ENCODE assay signal across 34 cellular contexts in the genomic region with DNA sequence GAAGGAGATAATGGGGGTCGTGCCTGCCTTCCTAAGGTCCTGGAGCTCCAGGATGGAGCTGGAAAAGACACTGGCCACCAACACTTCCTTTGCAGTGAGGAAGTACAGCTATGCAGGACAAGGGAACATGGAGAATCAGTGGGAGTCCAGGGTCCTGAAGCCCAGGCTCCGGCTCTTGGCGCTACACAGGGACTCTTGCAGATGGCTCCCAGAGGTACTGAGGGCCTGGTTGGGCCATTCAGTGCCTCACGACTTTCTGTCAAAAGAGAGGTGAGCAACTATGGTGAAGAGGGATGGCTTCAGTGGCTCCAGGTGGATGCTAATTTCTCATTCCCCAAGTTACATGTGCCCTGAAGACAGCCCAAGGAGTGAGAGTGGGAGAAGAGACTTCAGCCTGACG. TPM values are rescaled to one million over a fixed set of nuclear protein-coding genes. Genes with fewer than 3 reads are reported as not detected.
"Had no signal": no experiment of that assay in that cellular context is flagged by ENCODE, and none has a peak within 500 bp of the region (broad histone marks: within the 10 kb centered on the region; RNA-seq: fewer than 3 reads in every experiment).

No MANE protein-coding gene starts in this region.

- DNase-seq: activated CD4-positive, alpha-beta T cell treated with anti-CD3 and anti-CD28 coated beads for 1 hour; activated CD4-positive, alpha-beta T cell treated with anti-CD3 and anti-CD28 coated beads, Interleukin-2, amount 50 U/mL, for 1 hour; activated CD8-positive, alpha-beta T cell treated with anti-CD3 and anti-CD28 coated beads for 36 hours; activated gamma-delta T cell treated with Interleukin-2 at 50 U/mL for 16 hours; activated T-cell treated with anti-CD3 and anti-CD28 coated beads, Interleukin-2, amount 50 U/mL, for 4 hours; adrenal gland; body of pancreas; cerebellar nuclear complex; cortex of kidney; effector memory CD8-positive, alpha-beta T cell; foreskin keratinocyte; hypothalamus; immature natural killer cell; left ventricle myocardium inferior; nephron progenitor cell; pancreas; psoas muscle; sigmoid colon; small intestine; stimulated activated naive B cell treated with anti-CD40 and anti-IgM and Interleukin-4, amounts not matched to agents 10 μg/mL and 1 μg/mL and 100 μg/mL, for 72 hours; stomach; SW 1271; T-helper 2 cell; thyroid gland; upper lobe of right lung had no signal

- H3K27ac ChIP-seq: adrenal gland, body of pancreas, cardiac muscle cell, foreskin keratinocyte, heart left ventricle, left ventricle myocardium inferior, pancreas, psoas muscle, sigmoid colon, stomach, thyroid gland, upper lobe of right lung had no signal

- H3K27me3 ChIP-seq: adrenal gland, body of pancreas, cardiac muscle cell, foreskin keratinocyte, pancreas, thyroid gland, upper lobe of right lung had no signal

- H3K27ac Mint-ChIP-seq: activated CD8-positive, alpha-beta T cell treated with anti-CD3 and anti-CD28 coated beads for 36 hours; activated naive CD4-positive, alpha-beta T cell treated with anti-CD3 and anti-CD28 coated beads, Interleukin-2, amount 50 U/mL, for 24 hours; activated T-helper 17 cell treated with anti-CD3 and anti-CD28 coated beads, Interleukin-2, amount 50 U/mL, for 72 hours; effector memory CD8-positive, alpha-beta T cell; nephron progenitor cell; stimulated activated naive B cell treated with anti-CD40 and anti-IgM and Interleukin-4, amounts not matched to agents 10 μg/mL and 1 μg/mL and 100 μg/mL, for 72 hours had no signal

- H3K4me1 Mint-ChIP-seq: activated naive CD4-positive, alpha-beta T cell treated with anti-CD3 and anti-CD28 coated beads, Interleukin-2, amount 50 U/mL, for 24 hours; activated T-helper 17 cell treated with anti-CD3 and anti-CD28 coated beads, Interleukin-2, amount 50 U/mL, for 72 hours had no signal

- H3K4me1 ChIP-seq: foreskin keratinocyte, pancreas, psoas muscle had no signal

- H3K9me3 ChIP-seq: adrenal gland, body of pancreas, heart left ventricle, left ventricle myocardium inferior, pancreas, psoas muscle, sigmoid colon, stomach, thyroid gland, upper lobe of right lung had no signal

- H3K9me3 Mint-ChIP-seq: activated CD8-positive, alpha-beta T cell treated with anti-CD3 and anti-CD28 coated beads for 36 hours; activated naive CD4-positive, alpha-beta T cell treated with anti-CD3 and anti-CD28 coated beads, Interleukin-2, amount 50 U/mL, for 24 hours; activated T-cell treated with anti-CD3 and anti-CD28 coated beads, Interleukin-2, amount 50 U/mL, for 4 hours; activated T-helper 17 cell treated with anti-CD3 and anti-CD28 coated beads, Interleukin-2, amount 50 U/mL, for 72 hours; effector memory CD8-positive, alpha-beta T cell; immature natural killer cell; nephron progenitor cell; stimulated activated naive B cell treated with anti-CD40 and anti-IgM and Interleukin-4, amounts not matched to agents 10 μg/mL and 1 μg/mL and 100 μg/mL, for 72 hours had no signal

- H3K27me3 Mint-ChIP-seq: activated CD8-positive, alpha-beta T cell treated with anti-CD3 and anti-CD28 coated beads for 36 hours; activated naive CD4-positive, alpha-beta T cell treated with anti-CD3 and anti-CD28 coated beads, Interleukin-2, amount 50 U/mL, for 24 hours; activated T-helper 17 cell treated with anti-CD3 and anti-CD28 coated beads, Interleukin-2, amount 50 U/mL, for 72 hours had no signal

- H3K36me3 ChIP-seq: adrenal gland, cardiac muscle cell, heart left ventricle, left ventricle myocardium inferior, pancreas, sigmoid colon, stomach, thyroid gland, upper lobe of right lung had no signal

- H3K36me3 Mint-ChIP-seq: activated naive CD4-positive, alpha-beta T cell treated with anti-CD3 and anti-CD28 coated beads, Interleukin-2, amount 50 U/mL, for 24 hours; immature natural killer cell; stimulated activated naive B cell treated with anti-CD40 and anti-IgM and Interleukin-4, amounts not matched to agents 10 μg/mL and 1 μg/mL and 100 μg/mL, for 72 hours had no signal

- H3K4me3 ChIP-seq: adrenal gland, body of pancreas, cardiac muscle cell, heart left ventricle, left ventricle myocardium inferior, pancreas, psoas muscle, sigmoid colon, stomach, thyroid gland, upper lobe of right lung had no signal

RNA-seq across cellular contexts. Expression of a gene that starts 12.5 kb away (rescaled TPM):
- total RNA-seq: activated CD8-positive, alpha-beta T cell treated with anti-CD3 and anti-CD28 coated beads for 36 hours; activated T-cell treated with anti-CD3 and anti-CD28 coated beads, Interleukin-2, amount 50 U/mL, for 4 hours; activated T-helper 17 cell treated with anti-CD3 and anti-CD28 coated beads, Interleukin-2, amount 50 U/mL, for 72 hours; aorta; body of pancreas; cardiac muscle cell; endothelial cell of umbilical vein; esophagus mucosa; foreskin keratinocyte; heart left ventricle; left ventricle myocardium inferior; lung microvascular endothelial cell; mucosa of gallbladder; pancreas; psoas muscle; sigmoid colon; stomach; thyroid gland had no signal
- polyA plus RNA-seq: aorta, heart left ventricle, immature natural killer cell, psoas muscle had no signal

RNA-seq across cellular contexts. Expression of a gene that starts 42.6 kb away (rescaled TPM):
- total RNA-seq: activated CD8-positive, alpha-beta T cell treated with anti-CD3 and anti-CD28 coated beads for 36 hours; activated T-cell treated with anti-CD3 and anti-CD28 coated beads, Interleukin-2, amount 50 U/mL, for 4 hours; activated T-helper 17 cell treated with anti-CD3 and anti-CD28 coated beads, Interleukin-2, amount 50 U/mL, for 72 hours; adrenal gland; aorta; body of pancreas; esophagus mucosa; foreskin keratinocyte; heart left ventricle; left ventricle myocardium inferior; mucosa of gallbladder; psoas muscle; sigmoid colon; thyroid gland had no signal
- polyA plus RNA-seq: foreskin keratinocyte, heart left ventricle, immature natural killer cell had no signal
